26 cellular contexts compared by ENCODE assay signal in genomic region chr3:117699058-117699457, GRCh38.
DNase-seq lines count a peak whose midpoint lies in the region; ATAC-seq, FAIRE-seq and TF ChIP-seq lines count a peak whose summit lies in the region.
"Had no signal": no experiment of that assay in that cellular context is flagged by ENCODE, and none has a peak within 500 bp of the region (broad histone marks: within the 10 kb centered on the region; RNA-seq: fewer than 3 reads in every experiment).

No MANE protein-coding gene starts in this region.

- no peak overlapping the region for H2BK120ac ChIP-seq in IMR-90 (ENCODE audit: low read depth, low read length)

- H4K91ac ChIP-seq in IMR-90 (ENCODE audit: insufficient read depth, low read depth, low read length) = no peak overlapping the region

- no peak overlapping the region for H2BK5ac ChIP-seq in IMR-90 (ENCODE audit: low read depth, low read length, poor library complexity, severe bottlenecking)

- H3K56ac ChIP-seq in IMR-90 (ENCODE audit: extremely low read depth, insufficient read depth, low read length) = no peak overlapping the region

- no TSS peak for BruUV-seq in HepG2 (replicated peaks; lab: Mats Ljungman, UMichigan)
- BruUV-seq in IMR-90 (replicated peaks; lab: Mats Ljungman, UMichigan) = no TSS peak

- FAIRE-seq in HepG2 (lab: Jason Lieb, UNC) = no peak
- FAIRE-seq in endometrium (lab: Jason Lieb, UNC) = peak; percentile 18
- peak; percentile 9 for FAIRE-seq in pancreas (lab: Jason Lieb, UNC)
- FAIRE-seq: GM12891, GM19239 had no signal

- no peaks in the 10 kb centered on the region for H3K79me1 ChIP-seq in IMR-90 (ENCODE audit: low read depth in 1 of 2, low read length in 2 of 2)

- H4K8ac ChIP-seq in IMR-90 (ENCODE audit: low read depth in 2 of 2, low read length in 2 of 2) = no peak overlapping the region

- H2AK9ac ChIP-seq in IMR-90 (replicated peaks; ENCODE audit: low read depth, low read length, poor library complexity) = no peak overlapping the region

- no peaks in the 10 kb centered on the region for H3K9me1 ChIP-seq in IMR-90 (ENCODE audit: insufficient read depth, low read length)

- H3K27me3 ChIP-seq in HepG2 (ENCODE audit: control insufficient read depth in 1 of 2, insufficient read depth in 2 of 2, low read length in 2 of 2) (no peaks in the 10 kb centered on the region), right lobe of liver (no peaks in the 10 kb centered on the region), IMR-90 (ENCODE audit: control insufficient read depth, insufficient read depth, low read length) (no peaks in the 10 kb centered on the region), pancreas (no peaks in the 10 kb centered on the region)
- H3K27me3 ChIP-seq: BE2C, BLaER1 had no signal

- TF ChIP-seq CTCF in HepG2 (CRISPR knock-in tag; IDR thresholded peaks at IDR 0.05) (no peak), right lobe of liver (IDR thresholded peaks at IDR 0.05) (no peak), IMR-90 (conservative IDR thresholded peaks at IDR 0.05; ENCODE audit: low read depth, low read length) (no peak), pancreas (IDR thresholded peaks at IDR 0.05) (no peak)

- no peak overlapping the region for H3K14ac ChIP-seq in IMR-90 (replicated peaks; ENCODE audit: low read depth, low read length)

- H2AFZ ChIP-seq in HepG2 (ENCODE audit: low read length) (no peak overlapping the region), IMR-90 (replicated peaks; ENCODE audit: low read length, poor library complexity) (no peak overlapping the region)

- POLR2A ChIA-PET in HepG2 (lab: Yijun Ruan, JAX) = no interaction called here
- POLR2A ChIA-PET in IMR-90 (lab: Charles Lee; ENCODE audit: unreplicated experiment) = no interaction called here

- H4K20me1 ChIP-seq in HepG2 (ENCODE audit: insufficient read depth, low read length) (no peaks in the 10 kb centered on the region), IMR-90 (ENCODE audit: insufficient read depth, low read length) (no peaks in the 10 kb centered on the region)
- H4K20me1 ChIP-seq: BLaER1 had no signal

- dilution Hi-C loops in IMR-90 (cut with HindIII; ENCODE audit: low sequenced_read_pairs, unreplicated experiment) = no loop called here

- 2% methylated on average over 2 of the region's 2 CpGs for WGBS in HepG2 (ENCODE audit: low lambda C conversion rate)
- 61% methylated on average over 2 of the region's 2 CpGs for WGBS in right lobe of liver (ENCODE audit: insufficient coverage, low coverage, low lambda C conversion rate, missing lambda C conversion rate)
- no CpG with 5 or more reads among the region's 2 CpGs for WGBS in IMR-90 (ENCODE audit: extremely low coverage in 2 of 2, insufficient read length in 1 of 2), 2 experiments
- WGBS in pancreas, 2 donors = 84% methylated on average over 2 of the region's 2 CpGs

- no peaks in the 10 kb centered on the region for H3K79me2 ChIP-seq in HepG2 (ENCODE audit: insufficient read depth, low read length)

- no peak overlapping the region for H3K18ac ChIP-seq in IMR-90 (ENCODE audit: low read depth, low read length)

- in situ Hi-C loops in HepG2 (cut with HindIII; ENCODE audit: extremely low pct_ligation_motif_present, low pct_unique_long_range_greater_than_20kb) = no loop called here
- in situ Hi-C loops in IMR-90 (cut with MboI; ENCODE audit: low sequenced_read_pairs) = no loop called here

- no peaks in the 10 kb centered on the region for H3K36me3 ChIP-seq in HepG2 (replicated peaks in 1 of 2; ENCODE audit: control insufficient read depth in 1 of 2, insufficient read depth in 2 of 2, low read length in 2 of 2)
- no peaks in the 10 kb centered on the region for H3K36me3 ChIP-seq in right lobe of liver
- H3K36me3 ChIP-seq in IMR-90 (ENCODE audit: control insufficient read depth, insufficient read depth, low read length) = no peaks in the 10 kb centered on the region; the same call in none of the 2 replicates
- H3K36me3 ChIP-seq in pancreas = no peaks in the 10 kb centered on the region
- H3K36me3 ChIP-seq: BE2C, BLaER1 had no signal

- DNase-seq in HepG2 (ENCODE audit: low spot score) = no peak
- no peak for DNase-seq in right lobe of liver
- no peak for DNase-seq in IMR-90
- DNase-seq in pancreas = no peak
- no peak for DNase-seq in NAMALWA (ENCODE audit: low spot score)
- no peak for DNase-seq in NK-92 (lab: John Stamatoyannopoulos, UW; ENCODE audit: unreplicated experiment)
- no peak for DNase-seq in NCI-H1092 treated with DMSO at 0.1 percent for 48 hours (lab: John Stamatoyannopoulos, UW)
- DNase-seq: ACHN; BE2C; C1 segment of cervical spinal cord; CD4-positive, alpha-beta memory T cell; CD4-positive, CD25-positive, alpha-beta regulatory T cell; CD8-positive, alpha-beta memory T cell; COR-L47; DMS 273 treated with DMSO at 0.1 percent for 48 hours; DMS153; DMS53; DMS79; DND-41; EL; GF-D8 had no signal

- TF ChIP-seq POLR2A in HepG2 (IDR thresholded peaks at IDR 0.05; ENCODE audit: insufficient read depth in 1 of 2, low read depth in 2 of 2, low read length in 2 of 2) (no peak), right lobe of liver (IDR thresholded peaks at IDR 0.05) (no peak), IMR-90 (IDR thresholded peaks at IDR 0.05; ENCODE audit: low read depth, low read length) (no peak)

- TF ChIP-seq RAD21 in HepG2 (CRISPR knock-in tag; IDR thresholded peaks at IDR 0.05) = no peak
- no peak for TF ChIP-seq RAD21 in IMR-90 (IDR thresholded peaks at IDR 0.05; ENCODE audit: low read length)

- H3K9me3 ChIP-seq in HepG2 (ENCODE audit: low read length) = no peaks in the 10 kb centered on the region
- H3K9me3 ChIP-seq in right lobe of liver = no peaks in the 10 kb centered on the region
- no peaks in the 10 kb centered on the region for H3K9me3 ChIP-seq in IMR-90 (ENCODE audit: control insufficient read depth, insufficient read depth, low read length)
- H3K9me3 ChIP-seq in pancreas = no peaks in the 10 kb centered on the region
- H3K9me3 ChIP-seq: BE2C, BLaER1 had no signal

- H3K9ac ChIP-seq in HepG2 (ENCODE audit: insufficient read depth, low read depth, low read length) (no peak overlapping the region), IMR-90 (ENCODE audit: low read depth, low read length) (no peak overlapping the region)
- H3K9ac ChIP-seq: BLaER1 had no signal

- H3K4me3 ChIP-seq in HepG2 (replicated peaks in 1 of 3; ENCODE audit: insufficient read depth in 1 of 3, low read depth in 2 of 3, low read length in 3 of 3) (no peak overlapping the region), right lobe of liver (no peak overlapping the region), IMR-90 (ENCODE audit: insufficient read depth, low read depth, low read length) (no peak overlapping the region), pancreas (no peak overlapping the region)
- H3K4me3 ChIP-seq: BLaER1 had no signal

- H3K4me1 ChIP-seq in HepG2 (ENCODE audit: insufficient read depth, low read length) = no peaks in the 10 kb centered on the region
- H3K4me1 ChIP-seq in right lobe of liver = no peaks in the 10 kb centered on the region
- peaks cover 11% of the 10 kb centered on the region for H3K4me1 ChIP-seq in IMR-90 (ENCODE audit: control insufficient read depth, insufficient read depth, low read length)
- no peaks in the 10 kb centered on the region for H3K4me1 ChIP-seq in pancreas
- H3K4me1 ChIP-seq: BLaER1 had no signal

- no peak overlapping the region for H2BK15ac ChIP-seq in IMR-90 (ENCODE audit: low read depth, low read length)

- no peak overlapping the region for H2AK5ac ChIP-seq in IMR-90 (ENCODE audit: low read depth, low read length)

- no peak overlapping the region for H3K4ac ChIP-seq in IMR-90 (ENCODE audit: low read depth, low read length)

- H4K5ac ChIP-seq in IMR-90 (ENCODE audit: low read depth, low read length) = no peak overlapping the region

- no peak for ATAC-seq in HepG2
- ATAC-seq in right lobe of liver = no peak
- ATAC-seq in IMR-90 (ENCODE audit: low read depth) = no peak
- ATAC-seq in pancreas = no peak

- H2BK20ac ChIP-seq in IMR-90 (ENCODE audit: low read depth, low read length) = no peak overlapping the region

- no peak overlapping the region for H3K4me2 ChIP-seq in HepG2 (ENCODE audit: low read depth, low read length)
- H3K4me2 ChIP-seq in IMR-90 (ENCODE audit: low read depth, low read length) = no peak overlapping the region
- H3K4me2 ChIP-seq: BLaER1 had no signal

- no peak overlapping the region for H3K23ac ChIP-seq in IMR-90 (ENCODE audit: low read depth, low read length)

- TF ChIP-seq EP300 in HepG2 (IDR thresholded peaks at IDR 0.05; ENCODE audit: low read depth in 2 of 2, low read length in 2 of 2) (no peak), HepG2 (CRISPR knock-in tag; IDR thresholded peaks at IDR 0.05; ENCODE audit: borderline replicate concordance) (no peak)

- intact Hi-C loops in HepG2 (cut with micrococcal nuclease; ENCODE audit: unreplicated experiment) = no loop called here
- intact Hi-C loops in right lobe of liver (cut with DNase I) = no loop called here
- intact Hi-C loops in IMR-90 (cut with micrococcal nuclease) = no loop called here
- intact Hi-C loops in pancreas (cut with DNase I) = no loop called here

- no peak overlapping the region for H3K27ac ChIP-seq in HepG2 (ENCODE audit: extremely low read length, insufficient read depth, low read length)
- H3K27ac ChIP-seq in right lobe of liver = no peak overlapping the region
- H3K27ac ChIP-seq in IMR-90 (ENCODE audit: insufficient read depth, low read length) = no peak overlapping the region
- H3K27ac ChIP-seq in pancreas = no peak overlapping the region
- H3K27ac ChIP-seq: 22Rv1, BLaER1 had no signal

- CTCF ChIA-PET in HepG2 (lab: Yijun Ruan, JAX; ENCODE audit: low intra/inter-chr PET ratio, low total read pairs) = no interaction called here
- CTCF ChIA-PET in IMR-90 (lab: Yijun Ruan, JAX) = interaction anchor here (1.1 kb wide), 1 partner anchor 175 kb away, joined by 3 read pairs; no protein-coding TSS in a partner anchor

TF ChIP-seq in HepG2, 621 proteins besides CTCF, POLR2A, EP300 and RAD21 (continues in another document):
- TF ChIP-seq MAFF (IDR thresholded peaks at IDR 0.05; ENCODE audit: low read depth, low read length) = peak; percentile 74; the same call in 1 of the 2 replicates
- TF ChIP-seq MAFK (conservative IDR thresholded peaks at IDR 0.05 in 1 of 2, IDR thresholded peaks at IDR 0.05 in 1 of 2; ENCODE audit: low read length in 2 of 2) = peak; percentile 67 to 85
- no peak for TF ChIP-seq DNMT3B (CRISPR knock-in tag; conservative IDR thresholded peaks at IDR 0.05)

TF ChIP-seq in IMR-90, 13 proteins besides CTCF, POLR2A, EP300 and RAD21:
- TF ChIP-seq MAFK (IDR thresholded peaks at IDR 0.05; ENCODE audit: low read depth, low read length) (peak; percentile 82), BHLHE40 (IDR thresholded peaks at IDR 0.05; ENCODE audit: low read depth, low read length) (no peak)
